Comparison of ENCODE assay signal across 21 cellular contexts in the genomic region with DNA sequence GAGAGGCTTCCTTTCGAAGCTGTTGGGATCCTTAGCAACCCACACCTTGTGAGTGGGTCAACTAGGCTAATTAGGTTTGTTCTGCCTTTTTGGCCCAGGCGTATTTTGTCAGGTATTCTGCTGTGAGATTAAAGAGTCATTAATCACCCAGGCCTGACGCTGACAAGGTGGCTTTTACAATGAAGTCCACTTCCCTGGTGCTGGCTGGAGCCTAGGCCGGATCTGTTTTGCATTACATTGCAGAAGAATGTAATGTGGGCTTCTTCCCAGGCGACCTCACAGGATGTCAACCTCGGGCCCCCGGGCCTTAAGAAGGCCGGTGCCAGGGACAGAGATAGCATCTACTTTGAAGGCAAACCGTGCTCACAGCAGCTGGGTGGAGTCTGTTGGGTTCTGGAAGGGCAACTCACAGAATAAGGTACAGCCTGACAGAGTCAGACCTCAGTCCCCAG.
DNase-seq lines count a peak whose midpoint lies in the region; ATAC-seq and TF ChIP-seq lines count a peak whose summit lies in the region.
"Had no signal": no experiment of that assay in that cellular context is flagged by ENCODE, and none has a peak within 500 bp of the region (broad histone marks: within the 10 kb centered on the region; RNA-seq: fewer than 3 reads in every experiment).

No MANE protein-coding gene starts in this region.

- H3K4me1 ChIP-seq in SK-N-SH (ENCODE audit: control insufficient read depth in 1 of 2, insufficient read depth in 2 of 2, low read depth in 1 of 2, low read length in 1 of 2): peaks cover 0 to 25% of the 10 kb centered on the region in 2 experiments; a peak in 3 of 4 replicates
- peaks cover 38% of the 10 kb centered on the region for H3K4me1 ChIP-seq in iPS-18a (ENCODE audit: control insufficient read depth, low read depth, low read length)
- H3K4me1 ChIP-seq in thyroid gland: peaks cover 16 to 36% of the 10 kb centered on the region in 2 donors
- H3K4me1 ChIP-seq: Peyer's patch had no signal

- no peak overlapping the region for H2AFZ ChIP-seq in SK-N-SH (ENCODE audit: low read depth)

- TF ChIP-seq RAD21 in SK-N-SH (IDR thresholded peaks at IDR 0.05; ENCODE audit: low read length): no peak

- no peaks in the 10 kb centered on the region for H3K79me2 ChIP-seq in SK-N-SH (ENCODE audit: insufficient read depth)

- H3F3A ChIP-seq in SK-N-SH (replicated peaks; ENCODE audit: insufficient read depth): no peaks in the 10 kb centered on the region

- DNase-seq in NCI-H2227 (lab: John Stamatoyannopoulos, UW; ENCODE audit: unreplicated experiment) (peak; percentile 11), NCI-H2227 treated with DMSO at 0.1 percent for 48 hours (lab: John Stamatoyannopoulos, UW) (no peak), SK-N-SH (peak; percentile 74), thyroid gland (peak; percentile 49 to 60), NCI-H1048 (lab: John Stamatoyannopoulos, UW) (no peak), NCI-H82 treated with DMSO at 0.1 percent for 48 hours (lab: John Stamatoyannopoulos, UW; ENCODE audit: unreplicated experiment) (no peak)
- DNase-seq: activated CD4-positive, alpha-beta T cell treated with anti-CD3 and anti-CD28 coated beads for 48 hours; activated naive CD8-positive, alpha-beta T cell treated with anti-CD3 and anti-CD28 coated beads, Interleukin-2, amount 10 ng/mL, durations not matched to agents 7 days and 5 days; activated T-cell treated with anti-CD3 and anti-CD28 coated beads, Interleukin-2, amount 50 U/mL, for 1 hour; CD8-positive, alpha-beta memory T cell; GF-D8; left ventricle myocardium inferior; naive thymus-derived CD8-positive, alpha-beta T cell; NCI-H1694; NCI-H510A; Peyer's patch; stimulated activated CD4-positive, alpha-beta T cell treated with anti-CD3 and anti-CD28 coated beads, Interleukin-4, amount 100 ng/mL, for 4 hours; T-helper 2 cell had no signal

- H3K36me3 ChIP-seq in SK-N-SH (replicated peaks in 1 of 2; ENCODE audit: control insufficient read depth in 1 of 2, insufficient read depth in 2 of 2, low read length in 1 of 2): no peaks in the 10 kb centered on the region
- H3K36me3 ChIP-seq in iPS-18a (ENCODE audit: control insufficient read depth, low read depth, low read length): no peaks in the 10 kb centered on the region
- no peaks in the 10 kb centered on the region for H3K36me3 ChIP-seq in thyroid gland
- H3K36me3 ChIP-seq: left ventricle myocardium inferior, Peyer's patch had no signal

- POLR2A ChIA-PET in SK-N-SH (lab: Yijun Ruan, JAX): no interaction called here

- H3K4me2 ChIP-seq in SK-N-SH: no peak overlapping the region

- H3K4me3 ChIP-seq in SK-N-SH (ENCODE audit: low read depth in 2 of 2, low read length in 1 of 2) (no peak overlapping the region), iPS-18a (ENCODE audit: low read length) (peak overlapping the region; percentile 46), thyroid gland (replicated peaks in 1 of 3) (no peak overlapping the region)
- H3K4me3 ChIP-seq: left ventricle myocardium inferior, Peyer's patch had no signal

- H3K27me3 ChIP-seq in SK-N-SH (ENCODE audit: insufficient read depth) (no peaks in the 10 kb centered on the region; the same call in 1 of the 2 replicates), iPS-18a (ENCODE audit: control insufficient read depth, insufficient read depth, low read length) (no peaks in the 10 kb centered on the region), thyroid gland (no peaks in the 10 kb centered on the region)
- H3K27me3 ChIP-seq: Peyer's patch had no signal

- H3K9ac ChIP-seq in SK-N-SH (no peak overlapping the region), iPS-18a (ENCODE audit: low read length) (peak overlapping the region; percentile 60)

- no peak for TF ChIP-seq POLR2A in thyroid gland (IDR thresholded peaks at IDR 0.05)

- intact Hi-C loops in thyroid gland (cut with DNase I): no loop called here

- no peaks in the 10 kb centered on the region for H3K9me2 ChIP-seq in SK-N-SH

- peak overlapping the region in 1 of 2 experiments; percentile 65; a peak in 2 of 4 replicates for H3K27ac ChIP-seq in SK-N-SH (ENCODE audit: low read depth in 2 of 2, low read length in 1 of 2)
- H3K27ac ChIP-seq in iPS-18a (ENCODE audit: low read length): peak overlapping the region; percentile 78
- peak overlapping the region; percentile 4 to 61 (median 38) for H3K27ac ChIP-seq in thyroid gland
- H3K27ac ChIP-seq: left ventricle myocardium inferior, Peyer's patch had no signal

- no peaks in the 10 kb centered on the region for H3K9me3 ChIP-seq in SK-N-SH
- H3K9me3 ChIP-seq in iPS-18a (ENCODE audit: control insufficient read depth, low read depth, low read length): no peaks in the 10 kb centered on the region
- no peaks in the 10 kb centered on the region for H3K9me3 ChIP-seq in thyroid gland
- H3K9me3 ChIP-seq: left ventricle myocardium inferior, Peyer's patch had no signal

- H4K20me1 ChIP-seq in SK-N-SH (ENCODE audit: insufficient read depth): no peaks in the 10 kb centered on the region

- ATAC-seq in HG03354 (IDR thresholded peaks at IDR 0.05; ENCODE audit: poor library complexity, severe bottlenecking, unreplicated experiment): no peak
- ATAC-seq: naive thymus-derived CD8-positive, alpha-beta T cell; sciatic nerve had no signal

- CTCF ChIA-PET in SK-N-SH (lab: Yijun Ruan, JAX): interaction anchor here (1.7 to 2.4 kb wide), 2 partner anchors 102 to 103 kb away, joined by 4 to 7 read pairs; no protein-coding TSS in a partner anchor

- no peak for TF ChIP-seq CTCF in SK-N-SH (IDR thresholded peaks at IDR 0.05)
- no peak for TF ChIP-seq CTCF in thyroid gland (IDR thresholded peaks at IDR 0.05)

- WGBS in SK-N-SH (ENCODE audit: low lambda C conversion rate): 24% methylated on average over 9 of the region's 9 CpGs
- WGBS in thyroid gland, 2 donors: 29 to 37% methylated on average over 8 to 9 of the region's 9 CpGs

- TF ChIP-seq EP300 in SK-N-SH (IDR thresholded peaks at IDR 0.05; ENCODE audit: borderline replicate concordance in 1 of 2, low read depth in 1 of 2, low read length in 1 of 2): peak in 1 of 2 experiments; percentile 81; a peak in 2 of 4 replicates

TF ChIP-seq in SK-N-SH, 30 proteins besides CTCF, POLR2A, EP300 and RAD21:
- TF ChIP-seq RCOR1 (IDR thresholded peaks at IDR 0.05; ENCODE audit: low read length) (peak; percentile 86), MXI1 (IDR thresholded peaks at IDR 0.05; ENCODE audit: low read depth, low read length) (no peak), GATA2 (CRISPR knock-in tag; IDR thresholded peaks at IDR 0.05) (peak; percentile 76), TCF12 (IDR thresholded peaks at IDR 0.05) (peak; percentile 40; the same call in 1 of the 2 replicates), FOSL2 (IDR thresholded peaks at IDR 0.05; ENCODE audit: borderline replicate concordance, low read depth) (no peak), RXRA (IDR thresholded peaks at IDR 0.05; ENCODE audit: borderline replicate concordance, low read depth) (no peak), CHD2 (IDR thresholded peaks at IDR 0.05; ENCODE audit: low read length, partially characterized antibody) (peak; percentile 35), FOXJ3 (CRISPR knock-in tag; IDR thresholded peaks at IDR 0.05) (0 out of 2 replicates have a peak, but pooled peaks have one; percentile 14)
- TF ChIP-seq, protein P1, sequence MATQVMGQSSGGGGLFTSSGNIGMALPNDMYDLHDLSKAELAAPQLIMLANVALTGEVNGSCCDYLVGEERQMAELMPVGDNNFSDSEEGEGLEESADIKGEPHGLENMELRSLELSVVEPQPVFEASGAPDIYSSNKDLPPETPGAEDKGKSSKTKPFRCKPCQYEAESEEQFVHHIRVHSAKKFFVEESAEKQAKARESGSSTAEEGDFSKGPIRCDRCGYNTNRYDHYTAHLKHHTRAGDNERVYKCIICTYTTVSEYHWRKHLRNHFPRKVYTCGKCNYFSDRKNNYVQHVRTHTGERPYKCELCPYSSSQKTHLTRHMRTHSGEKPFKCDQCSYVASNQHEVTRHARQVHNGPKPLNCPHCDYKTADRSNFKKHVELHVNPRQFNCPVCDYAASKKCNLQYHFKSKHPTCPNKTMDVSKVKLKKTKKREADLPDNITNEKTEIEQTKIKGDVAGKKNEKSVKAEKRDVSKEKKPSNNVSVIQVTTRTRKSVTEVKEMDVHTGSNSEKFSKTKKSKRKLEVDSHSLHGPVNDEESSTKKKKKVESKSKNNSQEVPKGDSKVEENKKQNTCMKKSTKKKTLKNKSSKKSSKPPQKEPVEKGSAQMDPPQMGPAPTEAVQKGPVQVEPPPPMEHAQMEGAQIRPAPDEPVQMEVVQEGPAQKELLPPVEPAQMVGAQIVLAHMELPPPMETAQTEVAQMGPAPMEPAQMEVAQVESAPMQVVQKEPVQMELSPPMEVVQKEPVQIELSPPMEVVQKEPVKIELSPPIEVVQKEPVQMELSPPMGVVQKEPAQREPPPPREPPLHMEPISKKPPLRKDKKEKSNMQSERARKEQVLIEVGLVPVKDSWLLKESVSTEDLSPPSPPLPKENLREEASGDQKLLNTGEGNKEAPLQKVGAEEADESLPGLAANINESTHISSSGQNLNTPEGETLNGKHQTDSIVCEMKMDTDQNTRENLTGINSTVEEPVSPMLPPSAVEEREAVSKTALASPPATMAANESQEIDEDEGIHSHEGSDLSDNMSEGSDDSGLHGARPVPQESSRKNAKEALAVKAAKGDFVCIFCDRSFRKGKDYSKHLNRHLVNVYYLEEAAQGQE (IDR thresholded peaks at IDR 0.05; ENCODE audit: low read depth, low read length): 0 out of 2 replicates have a peak, but pooled peaks have one; percentile 5
- TF ChIP-seq, protein P2, sequence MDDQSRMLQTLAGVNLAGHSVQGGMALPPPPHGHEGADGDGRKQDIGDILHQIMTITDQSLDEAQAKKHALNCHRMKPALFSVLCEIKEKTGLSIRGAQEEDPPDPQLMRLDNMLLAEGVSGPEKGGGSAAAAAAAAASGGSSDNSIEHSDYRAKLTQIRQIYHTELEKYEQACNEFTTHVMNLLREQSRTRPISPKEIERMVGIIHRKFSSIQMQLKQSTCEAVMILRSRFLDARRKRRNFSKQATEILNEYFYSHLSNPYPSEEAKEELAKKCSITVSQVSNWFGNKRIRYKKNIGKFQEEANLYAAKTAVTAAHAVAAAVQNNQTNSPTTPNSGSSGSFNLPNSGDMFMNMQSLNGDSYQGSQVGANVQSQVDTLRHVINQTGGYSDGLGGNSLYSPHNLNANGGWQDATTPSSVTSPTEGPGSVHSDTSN (IDR thresholded peaks at IDR 0.05): peak; percentile 50

Comparison
In these comparisons a context has a peak if more than half of its experiments do, and no peak if none do; other contexts are left out.
1. DNase-seq: peak in NCI-H2227 (single experiment), SK-N-SH (single experiment) and thyroid gland (2 of 2); none in NCI-H2227 treated with DMSO at 0.1 percent for 48 hours (single experiment), NCI-H1048 (single experiment) and NCI-H82 treated with DMSO at 0.1 percent for 48 hours (single experiment).